Comparison of ENCODE assay signal across 16 cellular contexts in the genomic region with DNA sequence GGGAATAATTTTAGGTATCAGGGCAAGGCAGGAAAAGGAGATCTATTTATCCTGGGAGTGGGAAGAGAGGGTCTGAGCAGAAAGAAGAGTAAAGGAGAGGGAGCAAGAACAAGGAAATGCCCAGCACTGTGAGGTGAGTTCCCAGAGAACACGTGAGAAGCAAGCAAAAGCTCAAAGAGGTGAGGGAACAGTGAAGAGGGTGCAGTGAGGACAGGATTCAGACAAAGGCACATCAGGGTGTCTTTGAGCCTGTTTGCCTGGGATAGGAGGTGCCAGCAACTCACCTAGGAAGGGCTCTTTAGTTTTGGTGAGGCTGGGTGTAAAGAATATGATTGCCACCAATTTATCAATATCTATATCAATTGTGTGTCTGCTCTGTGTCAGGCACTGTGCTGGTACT.
DNase-seq lines count a peak whose midpoint lies in the region; ATAC-seq and TF ChIP-seq lines count a peak whose summit lies in the region.
"Had no signal": no experiment of that assay in that cellular context is flagged by ENCODE, and none has a peak within 500 bp of the region (broad histone marks: within the 10 kb centered on the region; RNA-seq: fewer than 3 reads in every experiment).

No MANE protein-coding gene starts in this region.

- H3K27me3 ChIP-seq in GM23338 (ENCODE audit: insufficient read depth) = no peaks in the 10 kb centered on the region
- H3K27me3 ChIP-seq in H9 (ENCODE audit: insufficient read depth, low read length) = no peaks in the 10 kb centered on the region
- H3K27me3 ChIP-seq in neural progenitor cell = no peaks in the 10 kb centered on the region
- H3K27me3 ChIP-seq in heart right ventricle = peaks cover 0 to 10% (median 0%) of the 10 kb centered on the region in 7 donors

- no peak overlapping the region for H2BK15ac ChIP-seq in H9 (ENCODE audit: low read depth, low read length)

- no peak overlapping the region for H3K4me3 Mint-ChIP-seq in GM23338
- no peak overlapping the region for H3K4me3 Mint-ChIP-seq in H9
- H3K4me3 Mint-ChIP-seq in neural progenitor cell = no peak overlapping the region
- H3K4me3 Mint-ChIP-seq: CD4-positive, alpha-beta memory T cell had no signal

- H3K27me3 Mint-ChIP-seq in GM23338 (ENCODE audit: insufficient read depth, low read depth, poor library complexity) = peaks cover 7% of the 10 kb centered on the region
- H3K27me3 Mint-ChIP-seq in H9 (ENCODE audit: low read depth) = peaks cover 2% of the 10 kb centered on the region; the same call in 1 of the 2 replicates
- H3K27me3 Mint-ChIP-seq in neural progenitor cell (ENCODE audit: insufficient read depth, low read depth) = no peaks in the 10 kb centered on the region
- H3K27me3 Mint-ChIP-seq: CD4-positive, alpha-beta memory T cell had no signal

- no peaks in the 10 kb centered on the region for H3K9me3 ChIP-seq in H9 (ENCODE audit: control insufficient read depth, low read depth, low read length)
- no peaks in the 10 kb centered on the region for H3K9me3 ChIP-seq in neural progenitor cell (ENCODE audit: low read depth)
- no peaks in the 10 kb centered on the region for H3K9me3 ChIP-seq in heart right ventricle
- H3K9me3 ChIP-seq: A549, Caco-2 had no signal

- H3K27ac Mint-ChIP-seq in GM23338 = no peak overlapping the region
- no peak overlapping the region for H3K27ac Mint-ChIP-seq in H9
- no peak overlapping the region for H3K27ac Mint-ChIP-seq in neural progenitor cell
- H3K27ac Mint-ChIP-seq: CD4-positive, alpha-beta memory T cell had no signal

- no peak overlapping the region for H2AK5ac ChIP-seq in H9 (ENCODE audit: insufficient read length, low read length)

- H3K56ac ChIP-seq in H9 (ENCODE audit: insufficient read length, low read depth, low read length) = no peak overlapping the region

- H4K91ac ChIP-seq in H9 (ENCODE audit: insufficient read length, low read depth, low read length) = no peak overlapping the region

- no peaks in the 10 kb centered on the region for H3K9me3 Mint-ChIP-seq in GM23338
- H3K9me3 Mint-ChIP-seq in H9 = no peaks in the 10 kb centered on the region
- H3K9me3 Mint-ChIP-seq in neural progenitor cell = no peaks in the 10 kb centered on the region

- H4K8ac ChIP-seq in H9 (replicated peaks; ENCODE audit: insufficient read length, low read depth, low read length) = no peak overlapping the region

- H4K20me1 ChIP-seq in GM23338 (replicated peaks; ENCODE audit: insufficient read depth) = no peaks in the 10 kb centered on the region
- H4K20me1 ChIP-seq in H9 (ENCODE audit: control insufficient read depth, insufficient read depth, insufficient read length) = no peaks in the 10 kb centered on the region
- no peaks in the 10 kb centered on the region for H4K20me1 ChIP-seq in neural progenitor cell (ENCODE audit: low read depth)

- peak overlapping the region; percentile 91 for H2AFZ ChIP-seq in GM23338
- peak overlapping the region; percentile 23 for H2AFZ ChIP-seq in H9 (ENCODE audit: low read length)
- H2AFZ ChIP-seq in neural progenitor cell (replicated peaks) = peak overlapping the region; percentile 57
- H2AFZ ChIP-seq: GM23248 had no signal

- H3K4me1 ChIP-seq in GM23338 (ENCODE audit: insufficient read depth) (peaks cover 2% of the 10 kb centered on the region), H9 (ENCODE audit: insufficient read depth, low read length) (no peaks in the 10 kb centered on the region; the same call in 1 of the 2 replicates), neural progenitor cell (no peaks in the 10 kb centered on the region), heart right ventricle (no peaks in the 10 kb centered on the region)
- H3K4me1 ChIP-seq: Caco-2 had no signal

- H3T11ph ChIP-seq in H9 (ENCODE audit: low read length) = no peak overlapping the region

- H3K4me2 ChIP-seq in GM23338 = no peak overlapping the region
- H3K4me2 ChIP-seq in H9 (ENCODE audit: insufficient read depth, insufficient read length, low read length) = no peak overlapping the region
- H3K4me2 ChIP-seq in neural progenitor cell = no peak overlapping the region
- H3K4me2 ChIP-seq: A549 had no signal

- no peaks in the 10 kb centered on the region for H3F3A ChIP-seq in GM23338 (replicated peaks; ENCODE audit: low read depth)
- H3F3A ChIP-seq in neural progenitor cell (ENCODE audit: low read depth) = no peaks in the 10 kb centered on the region

- DNase-seq in GM23338 (ENCODE audit: low spot score) = no peak
- DNase-seq in H9 = no peak
- DNase-seq in NCI-H69 (lab: John Stamatoyannopoulos, UW) = peak; percentile 72
- no peak for DNase-seq in neural progenitor cell (ENCODE audit: low spot score)
- DNase-seq in heart right ventricle = no peak
- DNase-seq: 8988T; C1 segment of cervical spinal cord; Caco-2; CD4-positive, alpha-beta memory T cell; DMS153; DND-41; GM23248 had no signal

- H2BK5ac ChIP-seq in H9 (ENCODE audit: insufficient read length, low read length) = no peak overlapping the region

- H3K36me3 Mint-ChIP-seq in GM23338 (ENCODE audit: low read depth) = no peaks in the 10 kb centered on the region
- no peaks in the 10 kb centered on the region for H3K36me3 Mint-ChIP-seq in H9 (ENCODE audit: insufficient read depth in 1 of 3, low read depth in 3 of 3)
- H3K36me3 Mint-ChIP-seq in neural progenitor cell = no peaks in the 10 kb centered on the region
- H3K36me3 Mint-ChIP-seq: CD4-positive, alpha-beta memory T cell had no signal

- H3K23ac ChIP-seq in H9 (ENCODE audit: insufficient read length, low read depth, low read length) = no peak overlapping the region

- TF ChIP-seq CTCF in GM23338 (conservative IDR thresholded peaks at IDR 0.05; ENCODE audit: low read depth in 2 of 2) (no peak), H9 (conservative IDR thresholded peaks at IDR 0.05) (no peak), neural progenitor cell (IDR thresholded peaks at IDR 0.05) (no peak), heart right ventricle (IDR thresholded peaks at IDR 0.05) (no peak)

- no peak overlapping the region for H3K14ac ChIP-seq in H9 (ENCODE audit: insufficient read depth, low read length)

- no peaks in the 10 kb centered on the region for H3K9me2 ChIP-seq in GM23338 (ENCODE audit: insufficient read depth)

- no peak overlapping the region for H2BK12ac ChIP-seq in H9 (ENCODE audit: insufficient read length, low read depth, low read length)

- no CpG with 5 or more reads among the region's 1 CpG for WGBS in H9 (ENCODE audit: extremely low coverage, insufficient read length, low lambda C conversion rate)
- WGBS in heart right ventricle, 2 donors = 16 to 25% methylated on average over 1 of the region's 1 CpG

- H3K23me2 ChIP-seq in H9 (ENCODE audit: insufficient read length, low read depth, low read length, poor library complexity, severe bottlenecking) = no peaks in the 10 kb centered on the region

- H3K4me3 ChIP-seq in GM23338 (no peak overlapping the region), neural progenitor cell (no peak overlapping the region), heart right ventricle (no peak overlapping the region)
- H3K4me3 ChIP-seq: A549, GM23248 had no signal

- no peak overlapping the region for H3K18ac ChIP-seq in H9 (ENCODE audit: insufficient read length, low read depth, low read length)

- no peak overlapping the region for H3K4ac ChIP-seq in H9 (ENCODE audit: low read depth, low read length)

- no peak overlapping the region for H3K27ac ChIP-seq in GM23338 (ENCODE audit: low read depth)
- H3K27ac ChIP-seq in H9 (ENCODE audit: insufficient read length, low read depth, low read length) = no peak overlapping the region
- H3K27ac ChIP-seq in neural progenitor cell = no peak overlapping the region
- H3K27ac ChIP-seq in heart right ventricle = no peak overlapping the region
- H3K27ac ChIP-seq: A549, GM23248 had no signal

- H3K79me2 ChIP-seq in GM23338 (replicated peaks; ENCODE audit: insufficient read depth) (no peaks in the 10 kb centered on the region), H9 (ENCODE audit: insufficient read depth, low read length) (no peaks in the 10 kb centered on the region), neural progenitor cell (ENCODE audit: low read depth) (no peaks in the 10 kb centered on the region)

- H3K4me1 Mint-ChIP-seq in GM23338 (peaks cover 6% of the 10 kb centered on the region), H9 (peaks cover 13% of the 10 kb centered on the region in 2 experiments), neural progenitor cell (no peaks in the 10 kb centered on the region)
- H3K4me1 Mint-ChIP-seq: CD4-positive, alpha-beta memory T cell had no signal

- H2BK120ac ChIP-seq in H9 (ENCODE audit: low read depth, low read length, poor library complexity, severe bottlenecking) = no peak overlapping the region

- H3K36me3 ChIP-seq in GM23338 (ENCODE audit: insufficient read depth) (no peaks in the 10 kb centered on the region), neural progenitor cell (no peaks in the 10 kb centered on the region), heart right ventricle (no peaks in the 10 kb centered on the region)

- H2BK20ac ChIP-seq in H9 (ENCODE audit: low read depth, low read length, poor library complexity, severe bottlenecking) = no peak overlapping the region

- peak; percentile 77 for ATAC-seq in GM23338
- ATAC-seq in GM18520 (IDR thresholded peaks at IDR 0.05; ENCODE audit: unreplicated experiment) = no peak
- ATAC-seq in HG03457 (IDR thresholded peaks at IDR 0.05; ENCODE audit: unreplicated experiment) = no peak
- ATAC-seq in heart right ventricle = no peak
- ATAC-seq: A549, HCT116 had no signal

- intact Hi-C loops in heart right ventricle (cut with DNase I) = no loop called here

- no peak overlapping the region for H4K5ac ChIP-seq in H9 (ENCODE audit: insufficient read length, low read depth, low read length)

- no peaks in the 10 kb centered on the region for H3K79me1 ChIP-seq in H9 (ENCODE audit: insufficient read depth, low read depth, low read length, poor library complexity, severe bottlenecking)

- no peak overlapping the region for H3K9ac ChIP-seq in H9 (ENCODE audit: extremely low read depth, insufficient read length, low read length)
- no peak overlapping the region for H3K9ac ChIP-seq in neural progenitor cell
- H3K9ac ChIP-seq: GM23248 had no signal

TF ChIP-seq in GM23338, 12 proteins besides CTCF, POLR2A, EP300 and RAD21 (continues in another document):
- TF ChIP-seq ZNF114 (CRISPR knock-in tag; IDR thresholded peaks at IDR 0.05) (no peak), EZH2phosphoT487 (IDR thresholded peaks at IDR 0.05; ENCODE audit: unreplicated experiment) (no peak), POLR2AphosphoS5 (IDR thresholded peaks at IDR 0.05; ENCODE audit: low read depth) (no peak), EZH2 (IDR thresholded peaks at IDR 0.05; ENCODE audit: low read depth, unreplicated experiment) (no peak)
- TF ChIP-seq, protein P1, sequence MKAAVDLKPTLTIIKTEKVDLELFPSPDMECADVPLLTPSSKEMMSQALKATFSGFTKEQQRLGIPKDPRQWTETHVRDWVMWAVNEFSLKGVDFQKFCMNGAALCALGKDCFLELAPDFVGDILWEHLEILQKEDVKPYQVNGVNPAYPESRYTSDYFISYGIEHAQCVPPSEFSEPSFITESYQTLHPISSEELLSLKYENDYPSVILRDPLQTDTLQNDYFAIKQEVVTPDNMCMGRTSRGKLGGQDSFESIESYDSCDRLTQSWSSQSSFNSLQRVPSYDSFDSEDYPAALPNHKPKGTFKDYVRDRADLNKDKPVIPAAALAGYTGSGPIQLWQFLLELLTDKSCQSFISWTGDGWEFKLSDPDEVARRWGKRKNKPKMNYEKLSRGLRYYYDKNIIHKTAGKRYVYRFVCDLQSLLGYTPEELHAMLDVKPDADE (IDR thresholded peaks at IDR 0.05) = no peak

Comparison
In these comparisons a context has a peak if more than half of its experiments do, and no peak if none do; other contexts are left out.
1. H2AFZ ChIP-seq: peak in every context shown above with its lines; median percentile 91 in GM23338; 57 in neural progenitor cell; 23 in H9.